32 cellular contexts compared by ENCODE assay signal in genomic region chr12:45503887-45504286, GRCh38.
"Had no signal": no experiment of that assay in that cellular context is flagged by ENCODE, and none has a peak within 500 bp of the region (broad histone marks: within the 10 kb centered on the region; RNA-seq: fewer than 3 reads in every experiment).

No MANE protein-coding gene starts in this region.

- H3K36me3 ChIP-seq: ascending aorta, brain microvascular endothelial cell, ovary, prostate gland, sigmoid colon, thyroid gland, upper lobe of right lung had no signal

- H3K9me3 Mint-ChIP-seq: activated T-helper 2 cell treated with anti-CD3 and anti-CD28 coated beads, Interferon-gamma antibody, Interleukin-2, Interleukin-4, amounts not matched to agents 10 μg/mL and 5 μg/mL and 100 μg/mL, durations not matched to agents 14 hours and 24 hours and 36 hours; memory B cell; stimulated activated naive CD8-positive, alpha-beta T cell treated with anti-CD3 and anti-CD28 coated beads, Interleukin-15, amount 100 ng/mL, for 72 hours; T-helper 2 cell treated with Interferon-gamma antibody and Interleukin-4, amounts not matched to agents 5 μg/mL and 100 μg/mL, for 36 hours had no signal

- H3K4me1 ChIP-seq: ascending aorta, prostate gland, sigmoid colon, thyroid gland, upper lobe of right lung had no signal

- H3K4me1 Mint-ChIP-seq: activated B cell treated with CpG ODN at 0.5 μM for 24 hours; activated CD8-positive, alpha-beta memory T cell treated with anti-CD3 and anti-CD28 coated beads, Interleukin-2, amount 10 ng/mL, durations not matched to agents 7 days and 5 days had no signal

- H3K27ac ChIP-seq: ascending aorta, brain microvascular endothelial cell, ovary, prostate gland, sigmoid colon, thyroid gland, upper lobe of right lung had no signal

- H3K27me3 ChIP-seq: ascending aorta, brain microvascular endothelial cell, ovary, sigmoid colon, thyroid gland, upper lobe of right lung had no signal

- H3K4me2 ChIP-seq: smooth muscle cell had no signal

- H3K9me3 ChIP-seq: ascending aorta, ovary, prostate gland, sigmoid colon, thyroid gland, upper lobe of right lung had no signal

- H3K27ac Mint-ChIP-seq: activated B cell treated with CpG ODN at 0.5 μM for 24 hours; activated CD8-positive, alpha-beta memory T cell treated with anti-CD3 and anti-CD28 coated beads, Interleukin-2, amount 10 ng/mL, durations not matched to agents 7 days and 5 days; activated CD8-positive, alpha-beta T cell treated with anti-CD3 and anti-CD28 coated beads, Interleukin-2, amount 10 ng/mL, durations not matched to agents 7 days and 5 days; activated naive CD8-positive, alpha-beta T cell; activated T-helper 2 cell treated with anti-CD3 and anti-CD28 coated beads, Interferon-gamma antibody, Interleukin-2, Interleukin-4, amounts not matched to agents 10 μg/mL and 5 μg/mL and 100 μg/mL, durations not matched to agents 14 hours and 24 hours and 36 hours; immature natural killer cell; memory B cell; naive thymus-derived CD4-positive, alpha-beta T cell; stimulated activated memory B cell treated with anti-CD40 and anti-IgM and Interleukin-4, amounts not matched to agents 10 μg/mL and 1 μg/mL and 100 μg/mL, for 72 hours; stimulated activated naive CD8-positive, alpha-beta T cell treated with anti-CD3 and anti-CD28 coated beads, Interleukin-15, amount 100 ng/mL, for 72 hours; T-helper 2 cell treated with Interferon-gamma antibody and Interleukin-4, amounts not matched to agents 5 μg/mL and 100 μg/mL, for 36 hours had no signal

- DNase-seq: activated B cell treated with CpG ODN at 0.5 μM for 24 hours; activated CD4-positive, alpha-beta T cell treated with anti-CD3 and anti-CD28 coated beads, Interleukin-2, amount 50 U/mL, for 1 hour; activated CD8-positive, alpha-beta memory T cell treated with anti-CD3 and anti-CD28 coated beads, Interleukin-2, amount 10 ng/mL, durations not matched to agents 7 days and 5 days; activated CD8-positive, alpha-beta T cell treated with anti-CD3 and anti-CD28 coated beads, Interleukin-2, amount 10 ng/mL, durations not matched to agents 7 days and 5 days; activated naive CD4-positive, alpha-beta T cell; activated T-cell treated with anti-CD3 and anti-CD28 coated beads, Interleukin-2, amount 50 U/mL, for 48 hours; brain microvascular endothelial cell; cortex of kidney; head of caudate nucleus; hypothalamus; immature natural killer cell; kidney; midbrain; naive thymus-derived CD4-positive, alpha-beta T cell; ovary; sigmoid colon; stimulated activated CD4-positive, alpha-beta T cell treated with anti-CD3 and anti-CD28 coated beads, Interleukin-1b, Interleukin-23, amount 100 ng/mL, for 48 hours; stimulated activated CD4-positive, alpha-beta T cell treated with anti-CD3 and anti-CD28 coated beads, Interleukin-4, amount 100 ng/mL, for 4 hours; stimulated activated CD8-positive, alpha-beta memory T cell treated with anti-CD3 and anti-CD28 coated beads, Interleukin-4, amount 100 ng/mL, for 48 hours; stimulated activated naive CD8-positive, alpha-beta T cell treated with anti-CD3 and anti-CD28 coated beads, Interleukin-15, amount 100 ng/mL, for 72 hours; substantia nigra; T-helper 1 cell; thyroid gland; upper lobe of right lung had no signal

- H3K36me3 Mint-ChIP-seq: activated CD8-positive, alpha-beta memory T cell treated with anti-CD3 and anti-CD28 coated beads, Interleukin-2, amount 10 ng/mL, durations not matched to agents 7 days and 5 days; activated naive CD8-positive, alpha-beta T cell; memory B cell; naive thymus-derived CD4-positive, alpha-beta T cell; stimulated activated memory B cell treated with anti-CD40 and anti-IgM and Interleukin-4, amounts not matched to agents 10 μg/mL and 1 μg/mL and 100 μg/mL, for 72 hours had no signal

- H3K27me3 Mint-ChIP-seq: activated B cell treated with CpG ODN at 0.5 μM for 24 hours; activated naive CD8-positive, alpha-beta T cell; memory B cell; stimulated activated memory B cell treated with anti-CD40 and anti-IgM and Interleukin-4, amounts not matched to agents 10 μg/mL and 1 μg/mL and 100 μg/mL, for 72 hours; stimulated activated naive CD8-positive, alpha-beta T cell treated with anti-CD3 and anti-CD28 coated beads, Interleukin-15, amount 100 ng/mL, for 72 hours had no signal

- ATAC-seq: activated CD8-positive, alpha-beta memory T cell treated with anti-CD3 and anti-CD28 coated beads, Interleukin-2, amount 10 ng/mL, durations not matched to agents 7 days and 5 days; activated CD8-positive, alpha-beta T cell treated with anti-CD3 and anti-CD28 coated beads, Interleukin-2, amount 10 ng/mL, durations not matched to agents 7 days and 5 days; naive thymus-derived CD4-positive, alpha-beta T cell; stimulated activated memory B cell treated with anti-CD40 and anti-IgM and Interleukin-4, amounts not matched to agents 10 μg/mL and 1 μg/mL and 100 μg/mL, for 72 hours; stimulated activated naive CD8-positive, alpha-beta T cell treated with anti-CD3 and anti-CD28 coated beads, Interleukin-15, amount 100 ng/mL, for 72 hours; upper lobe of right lung had no signal

- H3K4me3 Mint-ChIP-seq: activated B cell treated with CpG ODN at 0.5 μM for 24 hours; activated CD8-positive, alpha-beta memory T cell treated with anti-CD3 and anti-CD28 coated beads, Interleukin-2, amount 10 ng/mL, durations not matched to agents 7 days and 5 days; activated CD8-positive, alpha-beta T cell treated with anti-CD3 and anti-CD28 coated beads, Interleukin-2, amount 10 ng/mL, durations not matched to agents 7 days and 5 days; activated naive CD8-positive, alpha-beta T cell; immature natural killer cell; memory B cell; naive thymus-derived CD4-positive, alpha-beta T cell; stimulated activated memory B cell treated with anti-CD40 and anti-IgM and Interleukin-4, amounts not matched to agents 10 μg/mL and 1 μg/mL and 100 μg/mL, for 72 hours; stimulated activated naive CD8-positive, alpha-beta T cell treated with anti-CD3 and anti-CD28 coated beads, Interleukin-15, amount 100 ng/mL, for 72 hours; T-helper 2 cell treated with Interferon-gamma antibody and Interleukin-4, amounts not matched to agents 5 μg/mL and 100 μg/mL, for 36 hours had no signal

- H3K4me3 ChIP-seq: ascending aorta, ovary, prostate gland, sigmoid colon, smooth muscle cell, thyroid gland, upper lobe of right lung had no signal
